8 cellular contexts compared by ENCODE assay signal in the genomic region with DNA sequence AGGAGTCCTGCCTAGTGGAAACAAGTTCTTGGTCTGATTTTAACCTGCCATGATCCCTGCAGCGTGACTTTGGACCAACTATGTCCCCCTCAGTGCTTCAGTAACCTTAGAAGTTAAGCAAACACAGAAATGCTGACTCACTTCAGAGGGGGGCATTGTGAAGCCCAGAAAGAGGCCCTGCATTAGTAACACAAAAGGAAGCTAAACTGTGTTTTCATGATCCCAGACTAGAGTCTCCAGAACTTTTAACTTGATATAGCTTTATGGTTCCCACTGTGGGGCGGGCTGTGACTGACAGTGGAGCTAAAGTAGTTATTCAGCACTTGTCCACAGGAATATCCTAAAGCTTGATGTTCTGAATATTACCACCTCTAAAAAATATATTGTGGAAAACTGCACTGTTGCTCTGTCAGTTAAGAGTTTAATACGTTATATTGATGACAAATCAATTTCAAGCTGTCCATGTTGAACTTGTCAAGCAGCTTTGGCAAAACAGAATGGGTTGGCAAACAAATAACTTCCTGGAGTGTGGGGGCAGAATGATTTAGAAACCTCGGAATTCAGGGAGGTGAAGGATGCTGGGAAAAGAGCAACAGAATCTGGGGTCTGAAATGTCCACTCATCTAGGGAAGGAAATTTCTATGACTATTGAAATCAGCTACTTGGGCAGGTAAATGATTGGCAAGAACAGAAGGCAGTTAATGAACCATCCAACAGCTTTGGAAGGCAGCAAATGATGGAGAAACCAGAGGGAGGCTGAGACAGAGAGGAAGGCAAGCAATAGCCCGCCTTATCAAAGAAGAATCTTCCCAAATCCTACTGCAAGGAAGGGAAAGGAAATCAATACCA.
A peak's percentile ranks its signal among the peaks of the same experiment; 100 is the strongest.
DNase-seq lines count a peak whose midpoint lies in the region; ATAC-seq, FAIRE-seq and TF ChIP-seq lines count a peak whose summit lies in the region.

No MANE protein-coding gene starts in this region.

- peak; percentile 51 for DNase-seq in MCF 10A (ENCODE audit: unreplicated experiment)
- no peak for DNase-seq in breast epithelium (ENCODE audit: low spot score in 2 of 2)
- peak in 1 of 2 donors; percentile 54 for DNase-seq in aorta
- DNase-seq in GOT3 (lab: John Stamatoyannopoulos, UW): no peak
- DNase-seq in NCI-H446 treated with DMSO at 0.1 percent for 48 hours (lab: John Stamatoyannopoulos, UW): no peak

- H3K36me3 Mint-ChIP-seq in MCF 10A (ENCODE audit: insufficient read depth, unreplicated experiment): no peaks in the 10 kb centered on the region

- no peaks in the 10 kb centered on the region for H3K36me3 ChIP-seq in breast epithelium
- no peaks in the 10 kb centered on the region for H3K36me3 ChIP-seq in aorta (ENCODE audit: control insufficient read depth in 1 of 2, insufficient read depth in 2 of 2, low read length in 1 of 2)

- no peaks in the 10 kb centered on the region for H3K4me1 Mint-ChIP-seq in MCF 10A (ENCODE audit: insufficient read depth, unreplicated experiment)

- no TSS peak for BruUV-seq in MCF 10A (replicated peaks; lab: Mats Ljungman, UMichigan)

- H3K27ac Mint-ChIP-seq in MCF 10A (ENCODE audit: low read depth, unreplicated experiment): no peak overlapping the region

- H3K27me3 ChIP-seq in breast epithelium (no peaks in the 10 kb centered on the region), aorta (ENCODE audit: control insufficient read depth in 1 of 2, insufficient read depth in 2 of 2, low read length in 1 of 2) (no peaks in the 10 kb centered on the region)

- peak; percentile 87 for ATAC-seq in aorta (ENCODE audit: low FRiP score)
- ATAC-seq in GM21528 (IDR thresholded peaks at IDR 0.05; ENCODE audit: low FRiP score, unreplicated experiment): no peak

- no peak for TF ChIP-seq CTCF in MCF 10A (IDR thresholded peaks at IDR 0.05; ENCODE audit: unreplicated experiment)
- TF ChIP-seq CTCF in breast epithelium (IDR thresholded peaks at IDR 0.05): no peak
- TF ChIP-seq CTCF in VCaP (conservative IDR thresholded peaks at IDR 0.05): no peak

- POLR2A ChIA-PET in MCF 10A (lab: Yijun Ruan, JAX): no interaction called here

- CTCF ChIA-PET in MCF 10A (lab: Yijun Ruan, JAX): no interaction called here

- peak; percentile 87 for FAIRE-seq in islet of Langerhans (lab: Jason Lieb, UNC)

- H3K27ac ChIP-seq in breast epithelium (peak overlapping the region in 1 of 2 donors; percentile 36), VCaP (peak overlapping the region; percentile 66), aorta (ENCODE audit: low read depth in 1 of 2, low read length in 2 of 2) (peak overlapping the region; percentile 83 to 97)

- TF ChIP-seq POLR2A in breast epithelium (IDR thresholded peaks at IDR 0.05): no peak

- no peaks in the 10 kb centered on the region for H3K9me3 Mint-ChIP-seq in MCF 10A (ENCODE audit: unreplicated experiment)

- H3K27me3 Mint-ChIP-seq in MCF 10A (ENCODE audit: insufficient read depth, unreplicated experiment): peaks cover 37% of the 10 kb centered on the region

- intact Hi-C loops in MCF 10A (cut with micrococcal nuclease): no loop called here
- intact Hi-C loops in breast epithelium (cut with DNase I; ENCODE audit: low total_unique reads): no loop called here
- intact Hi-C loops in aorta (cut with DNase I): loop anchor here (1.0 to 5.0 kb wide), 2 partner anchors 94 to 95 kb away; partner anchors contain the start of gene PALS2 (in 2 of the 2)

- 21 to 23% methylated on average over 5 of the region's 5 CpGs for WGBS in aorta, 2 donors

- H3K4me1 ChIP-seq in breast epithelium (no peaks in the 10 kb centered on the region), aorta (ENCODE audit: control insufficient read depth in 1 of 2, insufficient read depth in 2 of 2, low read length in 2 of 2) (peaks cover 3 to 6% of the 10 kb centered on the region in 2 donors)

- H3K9me3 ChIP-seq in breast epithelium (no peaks in the 10 kb centered on the region), aorta (ENCODE audit: control insufficient read depth, low read length) (no peaks in the 10 kb centered on the region)

- H3K4me3 ChIP-seq in breast epithelium (no peak overlapping the region), aorta (ENCODE audit: low read length in 2 of 2) (no peak overlapping the region)

- H3K4me3 Mint-ChIP-seq in MCF 10A (ENCODE audit: unreplicated experiment): no peak overlapping the region

Comparison
In these comparisons a context has a peak if more than half of its experiments do, and no peak if none do; other contexts are left out.
1. intact Hi-C loops: an anchor here in aorta (1.0 to 5.0 kb wide); none called in MCF 10A and breast epithelium.